In genomic region chr6:100880901-100881706, GRCh38 we compare ENCODE assay signal across 8 cellular contexts. TPM values are rescaled to one million over a fixed set of nuclear protein-coding genes. Genes with fewer than 3 reads are reported as not detected.
A peak's percentile ranks its signal among the peaks of the same experiment; 100 is the strongest.
DNase-seq lines count a peak whose midpoint lies in the region; ATAC-seq and TF ChIP-seq lines count a peak whose summit lies in the region.

A gene with protein sequence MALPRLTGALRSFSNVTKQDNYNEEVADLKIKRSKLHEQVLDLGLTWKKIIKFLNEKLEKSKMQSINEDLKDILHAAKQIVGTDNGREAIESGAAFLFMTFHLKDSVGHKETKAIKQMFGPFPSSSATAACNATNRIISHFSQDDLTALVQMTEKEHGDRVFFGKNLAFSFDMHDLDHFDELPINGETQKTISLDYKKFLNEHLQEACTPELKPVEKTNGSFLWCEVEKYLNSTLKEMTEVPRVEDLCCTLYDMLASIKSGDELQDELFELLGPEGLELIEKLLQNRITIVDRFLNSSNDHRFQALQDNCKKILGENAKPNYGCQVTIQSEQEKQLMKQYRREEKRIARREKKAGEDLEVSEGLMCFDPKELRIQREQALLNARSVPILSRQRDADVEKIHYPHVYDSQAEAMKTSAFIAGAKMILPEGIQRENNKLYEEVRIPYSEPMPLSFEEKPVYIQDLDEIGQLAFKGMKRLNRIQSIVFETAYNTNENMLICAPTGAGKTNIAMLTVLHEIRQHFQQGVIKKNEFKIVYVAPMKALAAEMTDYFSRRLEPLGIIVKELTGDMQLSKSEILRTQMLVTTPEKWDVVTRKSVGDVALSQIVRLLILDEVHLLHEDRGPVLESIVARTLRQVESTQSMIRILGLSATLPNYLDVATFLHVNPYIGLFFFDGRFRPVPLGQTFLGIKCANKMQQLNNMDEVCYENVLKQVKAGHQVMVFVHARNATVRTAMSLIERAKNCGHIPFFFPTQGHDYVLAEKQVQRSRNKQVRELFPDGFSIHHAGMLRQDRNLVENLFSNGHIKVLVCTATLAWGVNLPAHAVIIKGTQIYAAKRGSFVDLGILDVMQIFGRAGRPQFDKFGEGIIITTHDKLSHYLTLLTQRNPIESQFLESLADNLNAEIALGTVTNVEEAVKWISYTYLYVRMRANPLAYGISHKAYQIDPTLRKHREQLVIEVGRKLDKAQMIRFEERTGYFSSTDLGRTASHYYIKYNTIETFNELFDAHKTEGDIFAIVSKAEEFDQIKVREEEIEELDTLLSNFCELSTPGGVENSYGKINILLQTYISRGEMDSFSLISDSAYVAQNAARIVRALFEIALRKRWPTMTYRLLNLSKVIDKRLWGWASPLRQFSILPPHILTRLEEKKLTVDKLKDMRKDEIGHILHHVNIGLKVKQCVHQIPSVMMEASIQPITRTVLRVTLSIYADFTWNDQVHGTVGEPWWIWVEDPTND (N-terminal part only) (minus strand): TSS chr6:100881329. CDS start chr6:100867997, 13,332 bp downstream.

- DNase-seq in NCI-H146 (lab: John Stamatoyannopoulos, UW) (peak; percentile 91), T-helper 17 cell (peak; percentile 80 to 84 (median 80)), right atrium auricular region (ENCODE audit: low spot score) (peak; percentile 92), putamen (ENCODE audit: low spot score) (peak; percentile 91), uterus (peak; percentile 86 to 92)

- TF ChIP-seq POLR2A in uterus (IDR thresholded peaks at IDR 0.05): peak; percentile 64 to 72

- H3K4me3 Mint-ChIP-seq in T-helper 17 cell: peak within 1 kb of the TSS; percentile 100

- TF ChIP-seq CTCF in right atrium auricular region (IDR thresholded peaks at IDR 0.05): no peak
- TF ChIP-seq CTCF in uterus (IDR thresholded peaks at IDR 0.05): peak in 1 of 4 experiments; percentile 14

- intact Hi-C loops in uterus (cut with DNase I; ENCODE audit: low total_unique reads): no loop called here

- H3K27ac Mint-ChIP-seq in T-helper 17 cell: peak within 1 kb of the TSS; percentile 98

- no peaks in the 10 kb centered on the region for H3K36me3 ChIP-seq in right atrium auricular region
- no peaks in the 10 kb centered on the region for H3K36me3 ChIP-seq in uterus

- H3K27ac ChIP-seq in angular gyrus (ENCODE audit: low read depth, low read length) (peak within 1 kb of the TSS; percentile 78), right atrium auricular region (peak within 1 kb of the TSS; percentile 92 to 95), uterus (peak within 1 kb of the TSS; percentile 86 to 90)

- H3K27me3 ChIP-seq in right atrium auricular region: no peaks in the 10 kb centered on the region
- H3K27me3 ChIP-seq in uterus: no peaks in the 10 kb centered on the region

- peaks cover 0 to 28% of the 10 kb centered on the region in 2 donors for H3K4me1 ChIP-seq in right atrium auricular region
- H3K4me1 ChIP-seq in uterus: no peaks in the 10 kb centered on the region

- H3K9me3 ChIP-seq in T-helper 17 cell (ENCODE audit: control insufficient read depth, low read length, poor library complexity, severe bottlenecking) (no peaks in the 10 kb centered on the region), right atrium auricular region (no peaks in the 10 kb centered on the region), uterus (no peaks in the 10 kb centered on the region)

- H3K4me3 ChIP-seq in right atrium auricular region (peak within 1 kb of the TSS; percentile 70 to 79), uterus (peak within 1 kb of the TSS; percentile 74 to 78)

- ATAC-seq in GM18498 (IDR thresholded peaks at IDR 0.05; ENCODE audit: unreplicated experiment): peak; percentile 97
- peak; percentile 91 for ATAC-seq in HG02870 (IDR thresholded peaks at IDR 0.05; ENCODE audit: unreplicated experiment)
- peak; percentile 97 for ATAC-seq in T-helper 17 cell

- H3K36me3 Mint-ChIP-seq in T-helper 17 cell (ENCODE audit: low read depth): peaks cover 3% of the 10 kb centered on the region

- H3K4me1 Mint-ChIP-seq in T-helper 17 cell: peaks cover 40% of the 10 kb centered on the region

- H3K27me3 Mint-ChIP-seq in T-helper 17 cell: no peaks in the 10 kb centered on the region

RNA-seq across cellular contexts. Expression of the gene that starts here (rescaled TPM):
- total RNA-seq in T-helper 17 cell: 10 to 100 TPM; 43.7 to 46.4 TPM
- total RNA-seq in right atrium auricular region: 10 to 100 TPM; 18.7 to 20.0 TPM
- total RNA-seq in uterus: 10 to 100 TPM; 14.3 to 92.4 (median 33.2) TPM

Comparison
In these comparisons a context has a peak if more than half of its experiments do, and no peak if none do; other contexts are left out.
1. Peak in every context shown above with its lines: DNase-seq, ATAC-seq, H3K4me3 ChIP-seq and H3K27ac ChIP-seq.